Comparison of ENCODE assay signal across 20 cellular contexts in genomic region chr9:84141762-84142370, GRCh38.
DNase-seq lines count a peak whose midpoint lies in the region; ATAC-seq lines count a peak whose summit lies in the region.
"Had no signal": no experiment of that assay in that cellular context is flagged by ENCODE, and none has a peak within 500 bp of the region (broad histone marks: within the 10 kb centered on the region; RNA-seq: fewer than 3 reads in every experiment).

No MANE protein-coding gene starts in this region.

- no peak for ATAC-seq in HG02571 (IDR thresholded peaks at IDR 0.05; ENCODE audit: unreplicated experiment)
- ATAC-seq in HG03439 (IDR thresholded peaks at IDR 0.05; ENCODE audit: unreplicated experiment): no peak
- ATAC-seq: Panc1 had no signal

- peak; percentile 25 for DNase-seq in DMS53 (lab: John Stamatoyannopoulos, UW)
- DNase-seq in DMS53 treated with DMSO at 0.1 percent for 48 hours (lab: John Stamatoyannopoulos, UW; ENCODE audit: unreplicated experiment): no peak
- peak; percentile 24 for DNase-seq in NCI-H1092 (lab: John Stamatoyannopoulos, UW)
- peak; percentile 48 to 76 for DNase-seq in NCI-H524 (lab: John Stamatoyannopoulos, UW)
- DNase-seq in left kidney (ENCODE audit: low read depth, low spot score): peak; percentile 61
- DNase-seq in hippocampal formation (lab: John Stamatoyannopoulos, UW): no peak
- DNase-seq: 8988T; activated CD4-positive, alpha-beta T cell treated with anti-CD3 and anti-CD28 coated beads for 4 hours; activated naive CD4-positive, alpha-beta T cell treated with anti-CD3 and anti-CD28 coated beads, Interleukin-2, amount 50 U/mL, for 16 hours; H9; KBM-7; kidney glomerular epithelial cell; MM.1S; NK-92 treated with Interleukin-12 subunit alpha and Interleukin-12 subunit beta, amount 100 ng/mL, for 24 hours; spleen; stimulated activated CD4-positive, alpha-beta T cell treated with anti-CD3 and anti-CD28 coated beads, Interleukin-4, amount 100 ng/mL, for 4 hours; tibial artery had no signal

Comparison
In these comparisons a context has a peak if more than half of its experiments do, and no peak if none do; other contexts are left out.
1. DNase-seq: peak in DMS53 (single experiment), NCI-H1092 (single experiment), NCI-H524 (2 of 2) and left kidney (single experiment); none in DMS53 treated with DMSO at 0.1 percent for 48 hours (single experiment) and hippocampal formation (0 of 2).